10 cellular contexts compared by ENCODE assay signal in the genomic region with DNA sequence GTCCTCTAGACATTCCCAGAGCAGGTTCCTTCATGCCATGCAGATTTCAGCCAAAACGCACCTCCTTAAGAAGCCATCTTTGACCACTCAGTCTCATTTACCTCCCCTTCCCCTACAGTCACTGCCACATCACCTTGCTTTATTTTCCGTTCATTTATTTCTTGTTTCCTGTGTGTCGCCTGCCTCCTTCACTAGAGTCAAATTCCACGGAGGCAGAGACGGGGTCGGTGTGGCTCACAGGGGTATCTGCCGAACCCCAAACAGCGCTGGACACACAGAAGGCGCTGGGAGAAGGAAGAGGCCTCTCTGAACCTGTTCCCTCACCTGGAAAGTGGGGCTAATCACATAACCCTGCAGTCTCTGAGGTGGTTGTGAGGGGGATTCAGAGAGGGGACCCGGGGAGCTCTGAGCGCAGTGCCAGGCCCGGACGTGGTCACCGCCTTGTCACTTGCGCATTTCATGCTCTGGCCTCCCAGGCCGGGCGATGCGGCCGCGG. TPM values are rescaled to one million over a fixed set of nuclear protein-coding genes. Genes with fewer than 3 reads are reported as not detected.
A peak's percentile ranks its signal among the peaks of the same experiment; 100 is the strongest.
DNase-seq lines count a peak whose midpoint lies in the region; ATAC-seq, FAIRE-seq and TF ChIP-seq lines count a peak whose summit lies in the region.
"Had no signal": no experiment of that assay in that cellular context is flagged by ENCODE, and none has a peak within 500 bp of the region (broad histone marks: within the 10 kb centered on the region; RNA-seq: fewer than 3 reads in every experiment).

No MANE protein-coding gene starts in this region.

- H3K4me1 Mint-ChIP-seq in CD4-positive, CD25-positive, alpha-beta regulatory T cell: peaks cover 0 to 14% (median 2%) of the 10 kb centered on the region in 4 donors
- peaks cover 50% of the 10 kb centered on the region for H3K4me1 Mint-ChIP-seq in endodermal cell

- no peaks in the 10 kb centered on the region for H3F3A ChIP-seq in MM.1S (ENCODE audit: insufficient read depth, low read length)

- peaks cover 12% of the 10 kb centered on the region for H3K4me1 ChIP-seq in CD4-positive, CD25-positive, alpha-beta regulatory T cell (ENCODE audit: control insufficient read depth, insufficient read depth, low read length, poor library complexity, severe bottlenecking)
- no peaks in the 10 kb centered on the region for H3K4me1 ChIP-seq in MM.1S (ENCODE audit: low read length)
- peaks cover 22% of the 10 kb centered on the region for H3K4me1 ChIP-seq in endodermal cell (ENCODE audit: control insufficient read depth, insufficient read depth, low read length)
- peaks cover 0 to 6% (median 0%) of the 10 kb centered on the region in 3 donors for H3K4me1 ChIP-seq in pancreas

- no peaks in the 10 kb centered on the region for H4K20me1 ChIP-seq in MM.1S (ENCODE audit: insufficient read depth, low read length)

- H3K4me3 ChIP-seq in CD4-positive, CD25-positive, alpha-beta regulatory T cell (ENCODE audit: low read depth, low read length): no peak overlapping the region
- H3K4me3 ChIP-seq in MM.1S (ENCODE audit: low read length): peak overlapping the region; percentile 4; the same call in 1 of the 2 replicates
- H3K4me3 ChIP-seq in endodermal cell (ENCODE audit: low read length): peak overlapping the region; percentile 32
- peak overlapping the region in 3 of 4 donors; percentile 37 to 76 (median 60) for H3K4me3 ChIP-seq in pancreas

- H3K36me3 ChIP-seq in CD4-positive, CD25-positive, alpha-beta regulatory T cell (ENCODE audit: control insufficient read depth, insufficient read depth, low read length): no peaks in the 10 kb centered on the region
- H3K36me3 ChIP-seq in MM.1S (replicated peaks; ENCODE audit: insufficient read depth, low read length): no peaks in the 10 kb centered on the region
- H3K36me3 ChIP-seq in endodermal cell (ENCODE audit: control insufficient read depth, insufficient read depth, low read length): no peaks in the 10 kb centered on the region
- H3K36me3 ChIP-seq in pancreas: no peaks in the 10 kb centered on the region

- no peaks in the 10 kb centered on the region for H3K9me3 ChIP-seq in CD4-positive, CD25-positive, alpha-beta regulatory T cell (ENCODE audit: control insufficient read depth in 2 of 2, low read length in 2 of 2)
- H3K9me3 ChIP-seq in MM.1S (replicated peaks; ENCODE audit: insufficient read depth, low read length) (no peaks in the 10 kb centered on the region), endodermal cell (ENCODE audit: control insufficient read depth, low read length) (no peaks in the 10 kb centered on the region), pancreas (no peaks in the 10 kb centered on the region)

- FAIRE-seq in pancreas (lab: Jason Lieb, UNC): no peak
- FAIRE-seq: H54 had no signal

- H3K27me3 ChIP-seq in CD4-positive, CD25-positive, alpha-beta regulatory T cell (ENCODE audit: control insufficient read depth, insufficient read depth, low read length): peaks cover 12% of the 10 kb centered on the region
- peaks cover 18% of the 10 kb centered on the region for H3K27me3 ChIP-seq in MM.1S (replicated peaks; ENCODE audit: insufficient read depth, low read length)
- peaks cover 79% of the 10 kb centered on the region for H3K27me3 ChIP-seq in endodermal cell (ENCODE audit: control insufficient read depth, insufficient read depth, low read length, poor library complexity, severe bottlenecking)
- H3K27me3 ChIP-seq in pancreas: no peaks in the 10 kb centered on the region

- H3K9ac ChIP-seq in MM.1S (ENCODE audit: low read length) (no peak overlapping the region), endodermal cell (ENCODE audit: extremely low read depth, low read length, poor library complexity, severe bottlenecking) (no peak overlapping the region)

- whole genome bisulfite sequencing in endodermal cell (ENCODE audit: insufficient coverage in 1 of 2, insufficient read length in 1 of 2), 2 experiments: 13 to 27% methylated on average over 15 to 20 of the region's 20 CpGs
- 50 to 52% methylated on average over 20 of the region's 20 CpGs for WGBS in pancreas, 2 donors

- TF ChIP-seq CTCF in MM.1S (IDR thresholded peaks at IDR 0.05; ENCODE audit: low read length): no peak
- TF ChIP-seq CTCF in endodermal cell (conservative IDR thresholded peaks at IDR 0.05): no peak
- no peak for TF ChIP-seq CTCF in pancreas (IDR thresholded peaks at IDR 0.05)

- no peak for DNase-seq in CD4-positive, CD25-positive, alpha-beta regulatory T cell
- DNase-seq in MM.1S (no peak), endodermal cell (no peak), pancreas (no peak), NOMO-1 (lab: John Stamatoyannopoulos, UW; ENCODE audit: unreplicated experiment in 2 of 2) (no peak), NCI-H1092 treated with DMSO at 0.1 percent for 48 hours (lab: John Stamatoyannopoulos, UW) (no peak), SHP77 (lab: John Stamatoyannopoulos, UW) (no peak)

- no peaks in the 10 kb centered on the region for H3K79me2 ChIP-seq in MM.1S (ENCODE audit: low read length)

- H3K4me2 ChIP-seq in MM.1S (ENCODE audit: low read depth, low read length): peak overlapping the region; percentile 60

- peak overlapping the region; percentile 39 for H2AFZ ChIP-seq in MM.1S (ENCODE audit: low read length)

- no peak overlapping the region for H3K27ac ChIP-seq in CD4-positive, CD25-positive, alpha-beta regulatory T cell (ENCODE audit: insufficient read depth, low read length, poor library complexity, severe bottlenecking)
- no peak overlapping the region for H3K27ac ChIP-seq in MM.1S (ENCODE audit: low read length)
- H3K27ac ChIP-seq in endodermal cell (ENCODE audit: low read depth, low read length): no peak overlapping the region
- no peak overlapping the region for H3K27ac ChIP-seq in pancreas

- H3K36me3 Mint-ChIP-seq in CD4-positive, CD25-positive, alpha-beta regulatory T cell: no peaks in the 10 kb centered on the region
- H3K36me3 Mint-ChIP-seq in endodermal cell (ENCODE audit: low read depth): peaks cover 3% of the 10 kb centered on the region

- H3K27ac Mint-ChIP-seq in CD4-positive, CD25-positive, alpha-beta regulatory T cell: no peak overlapping the region
- H3K27ac Mint-ChIP-seq in endodermal cell: no peak overlapping the region

- no peaks in the 10 kb centered on the region for H3K9me2 ChIP-seq in MM.1S (replicated peaks; ENCODE audit: insufficient read depth, low read length)

- intact Hi-C loops in pancreas (cut with DNase I): no loop called here

- ATAC-seq in CD4-positive, CD25-positive, alpha-beta regulatory T cell (ENCODE audit: low read depth in 2 of 2): no peak
- no peak for ATAC-seq in pancreas
- no peak for ATAC-seq in HG02588 (IDR thresholded peaks at IDR 0.05; ENCODE audit: unreplicated experiment)

- H3K27me3 Mint-ChIP-seq in CD4-positive, CD25-positive, alpha-beta regulatory T cell: peaks cover 69% of the 10 kb centered on the region
- peaks cover 93% of the 10 kb centered on the region for H3K27me3 Mint-ChIP-seq in endodermal cell (ENCODE audit: insufficient read depth)

- peak overlapping the region; percentile 65 to 90 (median 71) for H3K4me3 Mint-ChIP-seq in CD4-positive, CD25-positive, alpha-beta regulatory T cell
- peak overlapping the region; percentile 59 for H3K4me3 Mint-ChIP-seq in endodermal cell

- no peaks in the 10 kb centered on the region for H3K9me3 Mint-ChIP-seq in CD4-positive, CD25-positive, alpha-beta regulatory T cell
- peaks cover 14% of the 10 kb centered on the region for H3K9me3 Mint-ChIP-seq in endodermal cell

RNA-seq across cellular contexts. Expression of gene DMBX1, which starts 23.6 kb away (rescaled TPM):
- not detected for total RNA-seq in CD4-positive, CD25-positive, alpha-beta regulatory T cell
- not detected for polyA plus RNA-seq in CD4-positive, CD25-positive, alpha-beta regulatory T cell
- total RNA-seq in endodermal cell (10 to 100 TPM in 1 of 2 donors, 1 to 10 TPM in 1; 5.7 to 16.6 TPM), pancreas (not detected)
- 3.0 TPM for polyA plus RNA-seq in endodermal cell (2013, experiment 1 of 2)
- 3.4 TPM for polyA plus RNA-seq in endodermal cell (2013, experiment 2 of 2)
- polyA plus RNA-seq in pancreas: not detected
- total RNA-seq: glomerular endothelial cell had no signal
